ENCODE assay signal across 1 cellular context in the genomic region with DNA sequence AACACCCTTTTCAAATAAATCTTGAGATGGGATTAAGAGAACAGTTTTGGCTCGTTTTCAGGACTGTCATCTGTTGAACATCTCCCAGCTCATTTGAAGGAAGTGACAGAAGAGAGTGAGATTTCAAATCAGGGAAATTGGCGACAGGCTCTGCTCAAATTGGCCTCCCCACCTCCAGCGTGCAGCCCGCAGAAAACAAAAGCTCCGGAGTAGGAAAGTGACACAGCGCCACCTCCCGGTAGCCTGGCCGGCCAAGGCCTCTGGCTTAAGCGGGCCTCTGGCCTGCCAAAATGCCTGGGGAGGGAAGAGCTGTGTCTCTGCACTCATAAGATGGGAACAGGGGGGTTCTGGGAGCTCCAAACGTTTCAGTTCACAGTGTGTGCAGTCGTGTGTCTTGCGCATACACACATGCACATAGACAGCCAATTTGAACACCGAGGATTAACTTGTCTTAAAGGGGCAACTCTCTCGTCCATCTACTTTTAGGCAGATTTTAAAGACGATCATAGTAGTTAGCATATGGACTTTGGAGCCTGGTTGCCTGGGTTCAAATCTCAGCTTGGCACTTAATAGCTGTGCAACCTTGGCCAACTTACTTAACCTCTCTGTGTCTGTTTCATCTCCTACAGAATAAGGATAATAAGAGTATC.
TF ChIP-seq lines count a peak whose summit lies in the region.

No MANE protein-coding gene starts in this region.

TF ChIP-seq in H1, 55 proteins besides CTCF, POLR2A, EP300 and RAD21:
- TF ChIP-seq RNF2 (IDR thresholded peaks at IDR 0.05; ENCODE audit: borderline replicate concordance, low read depth, low read length, missing control alignments, poor library complexity, severe bottlenecking) (no peak), TEAD4 (IDR thresholded peaks at IDR 0.05; ENCODE audit: low read depth, low read length) (no peak), CTBP2 (IDR thresholded peaks at IDR 0.05; ENCODE audit: borderline replicate concordance, insufficient read depth, insufficient read length, low read length) (no peak), SIN3A (conservative IDR thresholded peaks at IDR 0.05 in 1 of 2, IDR thresholded peaks at IDR 0.05 in 1 of 2; ENCODE audit: low read depth in 1 of 2, low read length in 2 of 2) (0 out of 4 replicates have a peak, but pooled peaks of 1 of the 2 experiments have one; percentile 31), JUND (IDR thresholded peaks at IDR 0.05; ENCODE audit: low read length) (peak; percentile 57; the same call in 1 of the 2 replicates), ASH2L (IDR thresholded peaks at IDR 0.05; ENCODE audit: low read length) (no peak), TAF7 (optimal IDR thresholded peaks at IDR 0.05; ENCODE audit: borderline replicate concordance, low read depth, low read length) (peak; percentile 15), POU5F1 (IDR thresholded peaks at IDR 0.05; ENCODE audit: low read depth, low read length) (no peak), POLR2AphosphoS5 (IDR thresholded peaks at IDR 0.05; ENCODE audit: low read depth, low read length) (no peak), SP4 (IDR thresholded peaks at IDR 0.05; ENCODE audit: low read length) (no peak), HDAC2 (IDR thresholded peaks at IDR 0.05; ENCODE audit: borderline replicate concordance in 1 of 2, low read depth in 2 of 2, low read length in 2 of 2) (no peak), SIX5 (IDR thresholded peaks at IDR 0.05; ENCODE audit: low read depth, low read length) (no peak)
- TF ChIP-seq, protein P1, sequence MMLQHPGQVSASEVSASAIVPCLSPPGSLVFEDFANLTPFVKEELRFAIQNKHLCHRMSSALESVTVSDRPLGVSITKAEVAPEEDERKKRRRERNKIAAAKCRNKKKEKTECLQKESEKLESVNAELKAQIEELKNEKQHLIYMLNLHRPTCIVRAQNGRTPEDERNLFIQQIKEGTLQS (IDR thresholded peaks at IDR 0.05; ENCODE audit: insufficient read depth, low read depth, low read length), result 0 out of 2 replicates have a peak, but pooled peaks have one; percentile 30
- TF ChIP-seq, protein P2, sequence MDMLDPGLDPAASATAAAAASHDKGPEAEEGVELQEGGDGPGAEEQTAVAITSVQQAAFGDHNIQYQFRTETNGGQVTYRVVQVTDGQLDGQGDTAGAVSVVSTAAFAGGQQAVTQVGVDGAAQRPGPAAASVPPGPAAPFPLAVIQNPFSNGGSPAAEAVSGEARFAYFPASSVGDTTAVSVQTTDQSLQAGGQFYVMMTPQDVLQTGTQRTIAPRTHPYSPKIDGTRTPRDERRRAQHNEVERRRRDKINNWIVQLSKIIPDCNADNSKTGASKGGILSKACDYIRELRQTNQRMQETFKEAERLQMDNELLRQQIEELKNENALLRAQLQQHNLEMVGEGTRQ (IDR thresholded peaks at IDR 0.05; ENCODE audit: low read length), result peak; percentile 3; the same call in 1 of the 2 replicates
